ENCODE assay signal across 10 cellular contexts in genomic region chr2:129758461-129759185, GRCh38.
A peak's percentile ranks its signal among the peaks of the same experiment; 100 is the strongest.
DNase-seq lines count a peak whose midpoint lies in the region; ATAC-seq and TF ChIP-seq lines count a peak whose summit lies in the region.
"Had no signal": no experiment of that assay in that cellular context is flagged by ENCODE, and none has a peak within 500 bp of the region (broad histone marks: within the 10 kb centered on the region; RNA-seq: fewer than 3 reads in every experiment).

No MANE protein-coding gene starts in this region.

- H3K36me3 ChIP-seq in MM.1S (replicated peaks; ENCODE audit: insufficient read depth, low read length) (no peaks in the 10 kb centered on the region), liver (ENCODE audit: control insufficient read depth in 4 of 4, insufficient read depth in 3 of 4, low read depth in 1 of 4, low read length in 3 of 4) (no peaks in the 10 kb centered on the region), stomach (no peaks in the 10 kb centered on the region)

- no peak for TF ChIP-seq POLR2A in stomach (IDR thresholded peaks at IDR 0.05)

- H2AFZ ChIP-seq in MM.1S (ENCODE audit: low read length): peak overlapping the region; percentile 87

- no peak overlapping the region for H3K27ac Mint-ChIP-seq in chondrocyte (ENCODE audit: unreplicated experiment)

- no peaks in the 10 kb centered on the region for H3K9me3 Mint-ChIP-seq in chondrocyte (ENCODE audit: low read depth)

- H3K27me3 ChIP-seq in MM.1S (replicated peaks; ENCODE audit: insufficient read depth, low read length): no peaks in the 10 kb centered on the region
- H3K27me3 ChIP-seq in liver (ENCODE audit: control insufficient read depth in 4 of 4, insufficient read depth in 4 of 4, low read length in 3 of 4): no peaks in the 10 kb centered on the region
- no peaks in the 10 kb centered on the region for H3K27me3 ChIP-seq in stomach

- H3K36me3 Mint-ChIP-seq in chondrocyte (ENCODE audit: low read depth): no peaks in the 10 kb centered on the region

- peak; percentile 26 for DNase-seq in MM.1S
- peak; percentile 44 for DNase-seq in chondrocyte (ENCODE audit: low spot score)
- DNase-seq in stomach: no peak
- no peak for DNase-seq in UCSD-AML1 (lab: John Stamatoyannopoulos, UW; ENCODE audit: unreplicated experiment)
- no peak for DNase-seq in stimulated activated CD4-positive, alpha-beta T cell treated with anti-CD3 and anti-CD28 coated beads, Interleukin-15, amount 100 ng/mL, for 24 hours
- no peak for DNase-seq in NCI-H82 treated with DMSO at 0.1 percent for 48 hours (lab: John Stamatoyannopoulos, UW; ENCODE audit: unreplicated experiment)
- DNase-seq: effector CD8-positive, alpha-beta T cell; NCI-H1436 had no signal

- H3K4me1 ChIP-seq in MM.1S (ENCODE audit: low read length): 0 out of 2 replicates have a peak, but pooled peaks cover 4% of the 10 kb centered on the region
- no peaks in the 10 kb centered on the region for H3K4me1 ChIP-seq in liver (ENCODE audit: control insufficient read depth in 4 of 4, insufficient read depth in 4 of 4, low read length in 3 of 4)
- peaks cover 0 to 11% (median 4%) of the 10 kb centered on the region in 4 donors for H3K4me1 ChIP-seq in stomach

- intact Hi-C loops in stomach (cut with DNase I; ENCODE audit: low total_unique reads): no loop called here

- H4K20me1 ChIP-seq in MM.1S (ENCODE audit: insufficient read depth, low read length): no peaks in the 10 kb centered on the region

- no peak for TF ChIP-seq RAD21 in liver (IDR thresholded peaks at IDR 0.05)

- H3K4me3 ChIP-seq in MM.1S (ENCODE audit: low read length) (peak overlapping the region; percentile 63), liver (ENCODE audit: low read depth in 1 of 3, low read length in 3 of 3) (peak overlapping the region in 2 of 3 donors; percentile 1 to 22), stomach (peak overlapping the region; percentile 29 to 45 (median 40))

- H3K79me2 ChIP-seq in MM.1S (ENCODE audit: low read length): no peaks in the 10 kb centered on the region

- peak overlapping the region; percentile 71 for H3K4me2 ChIP-seq in MM.1S (ENCODE audit: low read depth, low read length)

- H3K4me1 Mint-ChIP-seq in chondrocyte (ENCODE audit: low read depth): peaks cover 3% of the 10 kb centered on the region

- H3K9me2 ChIP-seq in MM.1S (replicated peaks; ENCODE audit: insufficient read depth, low read length): no peaks in the 10 kb centered on the region

- peak overlapping the region; percentile 40; the same call in 1 of the 2 replicates for H3K9ac ChIP-seq in MM.1S (ENCODE audit: low read length)
- H3K9ac ChIP-seq in liver (ENCODE audit: low read depth in 1 of 2, low read length in 2 of 2): no peak overlapping the region

- H3K9me3 ChIP-seq in MM.1S (replicated peaks; ENCODE audit: insufficient read depth, low read length): no peaks in the 10 kb centered on the region
- H3K9me3 ChIP-seq in liver (ENCODE audit: control insufficient read depth in 4 of 4, low read length in 3 of 4): no peaks in the 10 kb centered on the region
- no peaks in the 10 kb centered on the region for H3K9me3 ChIP-seq in stomach

- no peaks in the 10 kb centered on the region for H3F3A ChIP-seq in MM.1S (ENCODE audit: insufficient read depth, low read length)

- H3K27me3 Mint-ChIP-seq in chondrocyte (ENCODE audit: low read depth): no peaks in the 10 kb centered on the region

- no peak overlapping the region for H3K4me3 Mint-ChIP-seq in chondrocyte (ENCODE audit: unreplicated experiment)

- no peak for ATAC-seq in HG03439 (IDR thresholded peaks at IDR 0.05; ENCODE audit: unreplicated experiment)

- H3K27ac ChIP-seq in MM.1S (ENCODE audit: low read length) (no peak overlapping the region), liver (ENCODE audit: low read depth in 1 of 2, low read length in 2 of 2) (no peak overlapping the region), stomach (peak overlapping the region in 1 of 5 donors; percentile 33)

- TF ChIP-seq CTCF in MM.1S (IDR thresholded peaks at IDR 0.05; ENCODE audit: low read length): no peak
- TF ChIP-seq CTCF in chondrocyte (IDR thresholded peaks at IDR 0.05): no peak
- TF ChIP-seq CTCF in liver (IDR thresholded peaks at IDR 0.05; ENCODE audit: low read depth, low read length, missing input control): no peak
- TF ChIP-seq CTCF in stomach (IDR thresholded peaks at IDR 0.05): no peak

- WGBS in liver: 55% methylated on average over 18 of the region's 18 CpGs
- 14 to 43% (median 41%) methylated on average over 9 to 18 of the region's 18 CpGs for WGBS in stomach, 5 donors

- TF ChIP-seq EP300 in stomach (IDR thresholded peaks at IDR 0.05): no peak

TF ChIP-seq in liver, 16 proteins besides CTCF, POLR2A, EP300 and RAD21:
- no peak for TF ChIP-seq FOXA1 (IDR thresholded peaks at IDR 0.05)
- TF ChIP-seq, protein P1, sequence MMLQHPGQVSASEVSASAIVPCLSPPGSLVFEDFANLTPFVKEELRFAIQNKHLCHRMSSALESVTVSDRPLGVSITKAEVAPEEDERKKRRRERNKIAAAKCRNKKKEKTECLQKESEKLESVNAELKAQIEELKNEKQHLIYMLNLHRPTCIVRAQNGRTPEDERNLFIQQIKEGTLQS (IDR thresholded peaks at IDR 0.05): no peak
- TF ChIP-seq FOXA2 (IDR thresholded peaks at IDR 0.05): no peak
- TF ChIP-seq, protein P2, sequence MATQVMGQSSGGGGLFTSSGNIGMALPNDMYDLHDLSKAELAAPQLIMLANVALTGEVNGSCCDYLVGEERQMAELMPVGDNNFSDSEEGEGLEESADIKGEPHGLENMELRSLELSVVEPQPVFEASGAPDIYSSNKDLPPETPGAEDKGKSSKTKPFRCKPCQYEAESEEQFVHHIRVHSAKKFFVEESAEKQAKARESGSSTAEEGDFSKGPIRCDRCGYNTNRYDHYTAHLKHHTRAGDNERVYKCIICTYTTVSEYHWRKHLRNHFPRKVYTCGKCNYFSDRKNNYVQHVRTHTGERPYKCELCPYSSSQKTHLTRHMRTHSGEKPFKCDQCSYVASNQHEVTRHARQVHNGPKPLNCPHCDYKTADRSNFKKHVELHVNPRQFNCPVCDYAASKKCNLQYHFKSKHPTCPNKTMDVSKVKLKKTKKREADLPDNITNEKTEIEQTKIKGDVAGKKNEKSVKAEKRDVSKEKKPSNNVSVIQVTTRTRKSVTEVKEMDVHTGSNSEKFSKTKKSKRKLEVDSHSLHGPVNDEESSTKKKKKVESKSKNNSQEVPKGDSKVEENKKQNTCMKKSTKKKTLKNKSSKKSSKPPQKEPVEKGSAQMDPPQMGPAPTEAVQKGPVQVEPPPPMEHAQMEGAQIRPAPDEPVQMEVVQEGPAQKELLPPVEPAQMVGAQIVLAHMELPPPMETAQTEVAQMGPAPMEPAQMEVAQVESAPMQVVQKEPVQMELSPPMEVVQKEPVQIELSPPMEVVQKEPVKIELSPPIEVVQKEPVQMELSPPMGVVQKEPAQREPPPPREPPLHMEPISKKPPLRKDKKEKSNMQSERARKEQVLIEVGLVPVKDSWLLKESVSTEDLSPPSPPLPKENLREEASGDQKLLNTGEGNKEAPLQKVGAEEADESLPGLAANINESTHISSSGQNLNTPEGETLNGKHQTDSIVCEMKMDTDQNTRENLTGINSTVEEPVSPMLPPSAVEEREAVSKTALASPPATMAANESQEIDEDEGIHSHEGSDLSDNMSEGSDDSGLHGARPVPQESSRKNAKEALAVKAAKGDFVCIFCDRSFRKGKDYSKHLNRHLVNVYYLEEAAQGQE (IDR thresholded peaks at IDR 0.05): no peak
- TF ChIP-seq SP1 (IDR thresholded peaks at IDR 0.05): no peak
- TF ChIP-seq TAF1 (conservative IDR thresholded peaks at IDR 0.05): no peak
- TF ChIP-seq YY1 (IDR thresholded peaks at IDR 0.05): no peak
- TF ChIP-seq RXRA (IDR thresholded peaks at IDR 0.05): no peak
- TF ChIP-seq GABPA (IDR thresholded peaks at IDR 0.05 in 1 of 2, conservative IDR thresholded peaks at IDR 0.05 in 1 of 2): no peak
- TF ChIP-seq EGR1 (IDR thresholded peaks at IDR 0.05; ENCODE audit: low read depth in 2 of 2): no peak
- TF ChIP-seq JUND (IDR thresholded peaks at IDR 0.05): no peak
- TF ChIP-seq, protein P3, sequence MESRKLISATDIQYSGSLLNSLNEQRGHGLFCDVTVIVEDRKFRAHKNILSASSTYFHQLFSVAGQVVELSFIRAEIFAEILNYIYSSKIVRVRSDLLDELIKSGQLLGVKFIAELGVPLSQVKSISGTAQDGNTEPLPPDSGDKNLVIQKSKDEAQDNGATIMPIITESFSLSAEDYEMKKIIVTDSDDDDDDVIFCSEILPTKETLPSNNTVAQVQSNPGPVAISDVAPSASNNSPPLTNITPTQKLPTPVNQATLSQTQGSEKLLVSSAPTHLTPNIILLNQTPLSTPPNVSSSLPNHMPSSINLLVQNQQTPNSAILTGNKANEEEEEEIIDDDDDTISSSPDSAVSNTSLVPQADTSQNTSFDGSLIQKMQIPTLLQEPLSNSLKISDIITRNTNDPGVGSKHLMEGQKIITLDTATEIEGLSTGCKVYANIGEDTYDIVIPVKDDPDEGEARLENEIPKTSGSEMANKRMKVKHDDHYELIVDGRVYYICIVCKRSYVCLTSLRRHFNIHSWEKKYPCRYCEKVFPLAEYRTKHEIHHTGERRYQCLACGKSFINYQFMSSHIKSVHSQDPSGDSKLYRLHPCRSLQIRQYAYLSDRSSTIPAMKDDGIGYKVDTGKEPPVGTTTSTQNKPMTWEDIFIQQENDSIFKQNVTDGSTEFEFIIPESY (IDR thresholded peaks at IDR 0.05): no peak

Comparison
In these comparisons a context has a peak if more than half of its experiments do, and no peak if none do; other contexts are left out.
1. DNase-seq: peak in MM.1S (single experiment) and chondrocyte (single experiment); none in stomach (single experiment), UCSD-AML1 (single experiment), stimulated activated CD4-positive, alpha-beta T cell treated with anti-CD3 and anti-CD28 coated beads, Interleukin-15, amount 100 ng/mL, for 24 hours (single experiment) and NCI-H82 treated with DMSO at 0.1 percent for 48 hours (single experiment).
2. H3K4me3 ChIP-seq: peak in every context shown above with its lines; median percentile 63 in MM.1S; 40 in stomach; 12 in liver.